9 cellular contexts compared by ENCODE assay signal in the genomic region with DNA sequence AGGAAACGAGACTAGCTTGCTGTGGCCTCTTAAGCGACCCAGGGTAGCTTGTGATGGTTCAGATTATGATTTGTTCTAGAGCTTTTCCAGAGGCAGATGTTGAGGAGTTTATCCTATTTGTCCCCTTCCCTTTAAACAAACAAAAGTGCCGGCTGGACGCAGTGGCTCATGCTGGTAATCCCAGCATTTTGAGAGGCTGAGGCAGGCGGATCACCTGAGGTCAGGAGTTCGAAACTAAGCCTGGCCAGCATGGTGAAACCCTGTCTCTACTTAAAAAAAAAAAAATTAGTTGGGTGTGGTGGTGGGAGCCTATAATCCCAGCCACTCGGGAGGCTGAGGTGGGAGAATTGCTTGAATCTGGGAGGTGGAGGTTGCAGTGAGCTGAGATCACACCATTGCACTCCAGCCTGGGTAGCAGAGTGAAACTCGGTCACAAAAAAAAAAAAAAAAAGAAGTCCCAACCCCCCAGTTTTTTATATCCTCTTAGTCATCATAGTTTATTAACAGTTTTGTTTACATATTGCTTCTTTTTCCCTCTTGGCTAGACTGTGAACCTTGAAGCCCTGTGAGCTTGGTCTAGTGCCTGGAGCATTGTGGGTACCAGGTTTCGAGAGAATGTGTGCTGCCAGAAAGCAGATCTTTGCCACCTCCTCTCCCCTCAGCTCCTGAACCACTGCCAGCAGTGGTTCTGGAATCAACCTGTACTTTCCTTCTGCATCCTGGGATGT. TPM values are rescaled to one million over a fixed set of nuclear protein-coding genes. Genes with fewer than 3 reads are reported as not detected.
DNase-seq lines count a peak whose midpoint lies in the region; ATAC-seq, FAIRE-seq and TF ChIP-seq lines count a peak whose summit lies in the region.
"Had no signal": no experiment of that assay in that cellular context is flagged by ENCODE, and none has a peak within 500 bp of the region (broad histone marks: within the 10 kb centered on the region; RNA-seq: fewer than 3 reads in every experiment).

No MANE protein-coding gene starts in this region.

- H3K18ac ChIP-seq in mesenchymal stem cell (ENCODE audit: low read depth in 1 of 2, low read length in 2 of 2): peak overlapping the region in 1 of 2 experiments; percentile 28

- H4K91ac ChIP-seq in mesenchymal stem cell (ENCODE audit: low read length): no peak overlapping the region

- peak overlapping the region in 1 of 2 experiments; percentile 32 for H3K4ac ChIP-seq in mesenchymal stem cell (ENCODE audit: low read depth in 1 of 2, low read length in 2 of 2)

- CTCF ChIA-PET in AG04450 (lab: Charles Lee): interaction anchor here (0.7 to 10.3 kb wide), 9 partner anchors 10 to 265 kb away, joined by 3 to 88 read pairs (median 6); a partner anchor contains a TSS
- CTCF ChIA-PET in K562 (lab: Yijun Ruan, JAX; ENCODE audit: low intra/inter-chr PET ratio): no interaction called here

- H3K27ac ChIP-seq in AG04450 (ENCODE audit: low read depth, low read length) (peak overlapping the region; percentile 52), KMS-11 (no peak overlapping the region), K562 (ENCODE audit: extremely low read depth, low read depth, low read length) (peak overlapping the region; percentile 21; the same call in 1 of the 3 replicates), mesenchymal stem cell (ENCODE audit: low read length, poor library complexity, severe bottlenecking) (no peak overlapping the region)

- H3K4me1 ChIP-seq in KMS-11 (ENCODE audit: low read depth, poor library complexity, severe bottlenecking) (peaks cover 98% of the 10 kb centered on the region), K562 (replicated peaks in 1 of 2; ENCODE audit: control insufficient read depth in 2 of 2, insufficient read depth in 2 of 2, low read length in 2 of 2) (peaks cover 38 to 61% of the 10 kb centered on the region in 2 experiments), mesenchymal stem cell (ENCODE audit: control insufficient read depth, insufficient read depth, low read depth, low read length) (peaks cover 22% of the 10 kb centered on the region)

- H3K27me3 ChIP-seq in AG04450 (ENCODE audit: control insufficient read depth, insufficient read depth, low read length) (no peaks in the 10 kb centered on the region), KMS-11 (ENCODE audit: insufficient read depth, low read depth) (no peaks in the 10 kb centered on the region; the same call in 1 of the 2 replicates), K562 (ENCODE audit: control insufficient read depth in 2 of 2, insufficient read depth in 2 of 2, low read length in 2 of 2) (no peaks in the 10 kb centered on the region), mesenchymal stem cell (ENCODE audit: control insufficient read depth in 1 of 2, insufficient read depth in 1 of 2, low read length in 2 of 2) (no peaks in the 10 kb centered on the region)

- H3K9me3 ChIP-seq in AG04450 (ENCODE audit: control insufficient read depth, insufficient read depth, low read length) (no peaks in the 10 kb centered on the region), K562 (replicated peaks; ENCODE audit: control insufficient read depth, insufficient read depth, low read depth, low read length) (no peaks in the 10 kb centered on the region), mesenchymal stem cell (ENCODE audit: control insufficient read depth, low read length) (no peaks in the 10 kb centered on the region)

- H3K9me1 ChIP-seq in K562 (ENCODE audit: control insufficient read depth, insufficient read depth, low read length): no peaks in the 10 kb centered on the region

- no peak overlapping the region for H2BK5ac ChIP-seq in mesenchymal stem cell (ENCODE audit: low read depth, low read length, poor library complexity, severe bottlenecking)

- TF ChIP-seq CTCF in AG04450 (IDR thresholded peaks at IDR 0.05; ENCODE audit: low read depth, low read length) (no peak), KMS-11 (conservative IDR thresholded peaks at IDR 0.05; ENCODE audit: low read depth, low read length) (no peak), K562 (IDR thresholded peaks at IDR 0.05 in 2 of 3, conservative IDR thresholded peaks at IDR 0.05 in 1 of 3; ENCODE audit: insufficient read depth in 2 of 3, low read depth in 1 of 3, low read length in 3 of 3) (no peak)

- H3K79me2 ChIP-seq in KMS-11 (ENCODE audit: insufficient read depth, low read depth) (peaks cover 4% of the 10 kb centered on the region; the same call in 1 of the 2 replicates), K562 (ENCODE audit: control insufficient read depth, insufficient read depth, low read length) (peaks cover 94% of the 10 kb centered on the region)

- intact Hi-C loops in K562 (cut with micrococcal nuclease): loop anchor here (5.0 kb wide), 1 partner anchor 102 kb away; a partner anchor contains a TSS

- H4K8ac ChIP-seq in mesenchymal stem cell (ENCODE audit: low read length): no peak overlapping the region

- H3K79me1 ChIP-seq in mesenchymal stem cell (replicated peaks; ENCODE audit: low read length, poor library complexity, severe bottlenecking): peaks cover 4% of the 10 kb centered on the region

- no peak for DNase-seq in AG04450 (ENCODE audit: low read depth, low spot score)
- no peak for DNase-seq in K562 (ENCODE audit: extremely low read depth in 1 of 4, low spot score in 3 of 4)
- DNase-seq in mesenchymal stem cell: peak; percentile 88
- no peak for DNase-seq in NCI-H1694 treated with DMSO at 0.1 percent for 48 hours (lab: John Stamatoyannopoulos, UW)
- DNase-seq in retina: no peak

- no peak overlapping the region for H3K23ac ChIP-seq in mesenchymal stem cell (ENCODE audit: low read length in 2 of 2)

- in situ Hi-C loops in K562 (cut with MboI): no loop called here

- TF ChIP-seq RAD21 in K562 (CRISPR knock-in tag; conservative IDR thresholded peaks at IDR 0.05 in 1 of 2, IDR thresholded peaks at IDR 0.05 in 1 of 2): no peak

- peak overlapping the region; percentile 43 for H3K4me2 ChIP-seq in KMS-11
- H3K4me2 ChIP-seq in K562 (ENCODE audit: insufficient read depth, low read length): peak overlapping the region; percentile 28
- H3K4me2 ChIP-seq in mesenchymal stem cell (ENCODE audit: low read length, poor library complexity, severe bottlenecking): no peak overlapping the region

- ATAC-seq in K562: no peak
- ATAC-seq in GM21526 (IDR thresholded peaks at IDR 0.05; ENCODE audit: low FRiP score, unreplicated experiment): no peak
- ATAC-seq in GM21367 (IDR thresholded peaks at IDR 0.05; ENCODE audit: unreplicated experiment): no peak

- no peak for TF ChIP-seq EP300 in K562 (IDR thresholded peaks at IDR 0.05; ENCODE audit: low read length)

- no peak overlapping the region for H2BK120ac ChIP-seq in mesenchymal stem cell (ENCODE audit: low read depth, low read length)

- H3K9ac ChIP-seq in KMS-11 (no peak overlapping the region), K562 (ENCODE audit: insufficient read depth in 1 of 2, low read depth in 2 of 2, low read length in 2 of 2) (peak overlapping the region in 1 of 2 experiments; percentile 1; a peak in 2 of 4 replicates), mesenchymal stem cell (ENCODE audit: low read length) (peak overlapping the region; percentile 48)

- no TSS peak for BruUV-seq in K562 (replicated peaks; lab: Mats Ljungman, UMichigan)

- H4K20me1 ChIP-seq in KMS-11 (ENCODE audit: insufficient read depth) (no peaks in the 10 kb centered on the region), K562 (replicated peaks; ENCODE audit: control insufficient read depth, insufficient read depth, low read length) (peaks cover 42% of the 10 kb centered on the region)

- H3K4me3 ChIP-seq in AG04450 (ENCODE audit: low read depth, low read length) (no peak overlapping the region), KMS-11 (IDR thresholded peaks at IDR 0.05; ENCODE audit: insufficient read depth, low read depth, low read length) (no peak overlapping the region), K562 (no peak overlapping the region), mesenchymal stem cell (ENCODE audit: insufficient read depth in 1 of 2, low read depth in 1 of 2, low read length in 2 of 2) (peak overlapping the region in 1 of 2 experiments; percentile 16)
- H3K4me3 ChIP-seq: skin epidermis had no signal

- no peak for TF ChIP-seq POLR2A in K562 (conservative IDR thresholded peaks at IDR 0.05)

- H2BK15ac ChIP-seq in mesenchymal stem cell (ENCODE audit: low read depth, poor library complexity, severe bottlenecking): no peak overlapping the region

- no peak overlapping the region for H2AFZ ChIP-seq in KMS-11 (ENCODE audit: low read depth)
- no peak overlapping the region for H2AFZ ChIP-seq in K562 (ENCODE audit: low read depth, low read length)
- no peak overlapping the region for H2AFZ ChIP-seq in mesenchymal stem cell (ENCODE audit: low read depth, low read length)

- no peak overlapping the region for H3K14ac ChIP-seq in mesenchymal stem cell (ENCODE audit: low read length in 2 of 2)

- no peak for FAIRE-seq in K562 (lab: Jason Lieb, UNC)

- peak overlapping the region; percentile 87 for H2AK5ac ChIP-seq in mesenchymal stem cell (ENCODE audit: low read length, severe bottlenecking)

- POLR2A ChIA-PET in AG04450 (lab: Yijun Ruan, JAX) (interaction anchor here (0.7 to 1.0 kb wide), 4 partner anchors 39 to 146 kb away, joined by 3 to 6 read pairs (median 4); no protein-coding TSS in a partner anchor), K562 (lab: Yijun Ruan, JAX) (interaction anchor here (0.5 to 4.2 kb wide), 8 partner anchors 8 to 318 kb away, joined by 3 to 21 read pairs (median 3); a partner anchor contains a TSS)

- H2BK12ac ChIP-seq in mesenchymal stem cell (ENCODE audit: low read length in 2 of 2): peak overlapping the region in 1 of 2 experiments; percentile 10

- H3K36me3 ChIP-seq in KMS-11 (ENCODE audit: insufficient read depth) (no peaks in the 10 kb centered on the region), K562 (ENCODE audit: control insufficient read depth, insufficient read depth, low read length) (peaks cover 2% of the 10 kb centered on the region; the same call in 1 of the 3 replicates), mesenchymal stem cell (ENCODE audit: control insufficient read depth in 1 of 2, insufficient read depth in 2 of 2, low read depth in 1 of 2, low read length in 2 of 2) (no peaks in the 10 kb centered on the region)

- WGBS in K562 (ENCODE audit: insufficient coverage, low coverage, missing lambda C conversion rate): 43% methylated on average over 9 of the region's 9 CpGs
- 42% methylated on average over 7 of the region's 9 CpGs for WGBS in mesenchymal stem cell

RNA-seq across cellular contexts. Expression of a gene that starts 29.8 kb away (rescaled TPM):
- polyA plus RNA-seq in AG04450 (2011; rRNA removed) (64.9 and 76.2 TPM in 2 replicates), K562 (2011; rRNA removed) (66.5 and 72.1 TPM in 2 replicates), K562 (2014; fragmentation: Illumina TruSeq; extraction: Trizol) (73.6 and 78.3 TPM in 2 replicates), K562 (2014; fragmentation: Nextera tagmentation; extraction: Ambion mirVana) (1 to 10 TPM in 1 of 2 experiments, under 1 TPM in 1; 0.63 to 1.3 TPM), K562 (2014; rRNA removed) (53.4 and 57.2 TPM in 2 replicates)
- 67.5 and 79.1 TPM in 2 replicates for polyA minus RNA-seq in AG04450 (2011; rRNA and poly(A)+ RNA removed)
- total RNA-seq in K562 (2011; cell fraction: chromatin; rRNA removed; ENCODE audit: low replicate concordance): 70.6 and 157 TPM in 2 replicates
- total RNA-seq in K562 (2011; cell fraction: nucleolus; rRNA removed): 89.5 and 98.9 TPM in 2 replicates
- 74.0 and 80.4 TPM in 2 replicates for total RNA-seq in K562 (2011; cell fraction: nucleoplasm; rRNA removed)
- total RNA-seq in K562 (2014; rRNA removed) (52.1 and 57.2 TPM in 2 replicates), K562 (2014; rRNA removed; fragmentation: Illumina TruSeq; extraction: Trizol) (36.1 and 36.6 TPM in 2 replicates), K562 (2015; rRNA removed; fragmentation: Illumina TruSeq; extraction: Trizol) (33.3 and 35.6 TPM in 2 replicates), K562 (2021) (81.3 and 94.2 TPM in 2 replicates)
- 68.3 and 74.8 TPM in 2 replicates for polyA plus RNA-seq in K562 (2011; cell fraction: cytosol; rRNA removed)
- polyA plus RNA-seq in K562 (2011; cell fraction: nucleus; rRNA removed): 140 and 167 TPM in 2 replicates
- 53.3 and 64.1 TPM in 2 replicates for polyA plus RNA-seq in K562 (2012)
- 48.3 and 60.9 TPM in 2 replicates for polyA minus RNA-seq in K562 (2011; rRNA and poly(A)+ RNA removed)
- polyA minus RNA-seq in K562 (2011; cell fraction: cytosol; rRNA and poly(A)+ RNA removed): 37.6 and 41.0 TPM in 2 replicates
- 30.2 and 35.1 TPM in 2 replicates for polyA minus RNA-seq in K562 (2011; cell fraction: nucleus; rRNA and poly(A)+ RNA removed)
- 73.7 TPM for polyA plus RNA-seq in mesenchymal stem cell (2013, experiment 1 of 2)
- polyA plus RNA-seq in mesenchymal stem cell (2013, experiment 2 of 2): 75.7 TPM

RNA-seq across cellular contexts. Expression of a gene that starts 56.1 kb away (rescaled TPM):
- polyA plus RNA-seq in AG04450 (2011; rRNA removed): 0.07 TPM in 1 of 2 replicates, not detected in the other
- polyA minus RNA-seq in AG04450 (2011; rRNA and poly(A)+ RNA removed): 0.35 TPM in 1 of 2 replicates, not detected in the other
- total RNA-seq in K562 (2011; cell fraction: chromatin; rRNA removed; ENCODE audit: low replicate concordance): not detected in 2 replicates
- total RNA-seq in K562 (2011; cell fraction: nucleolus; rRNA removed): not detected in 2 replicates
- total RNA-seq in K562 (2011; cell fraction: nucleoplasm; rRNA removed): not detected in 2 replicates
- total RNA-seq in K562 (2014; rRNA removed): not detected in 2 replicates
- total RNA-seq in K562 (2014; rRNA removed; fragmentation: Illumina TruSeq; extraction: Trizol): not detected in 2 replicates
- not detected in 2 replicates for total RNA-seq in K562 (2015; rRNA removed; fragmentation: Illumina TruSeq; extraction: Trizol)
- total RNA-seq in K562 (2021): not detected in 2 replicates
- not detected in 2 replicates for polyA plus RNA-seq in K562 (2011; rRNA removed)
- not detected in 2 replicates for polyA plus RNA-seq in K562 (2011; cell fraction: cytosol; rRNA removed)
- not detected in 2 replicates for polyA plus RNA-seq in K562 (2011; cell fraction: nucleus; rRNA removed)
- polyA plus RNA-seq in K562 (2012): not detected in 2 replicates
- not detected in 2 replicates for polyA plus RNA-seq in K562 (2014; fragmentation: Illumina TruSeq; extraction: Trizol)
- not detected for polyA plus RNA-seq in K562 (2014; fragmentation: Nextera tagmentation; extraction: Ambion mirVana)
- polyA plus RNA-seq in K562 (2014; rRNA removed): not detected in 2 replicates
- not detected in 2 replicates for polyA minus RNA-seq in K562 (2011; rRNA and poly(A)+ RNA removed)
- polyA minus RNA-seq in K562 (2011; cell fraction: cytosol; rRNA and poly(A)+ RNA removed): not detected in 2 replicates
- polyA minus RNA-seq in K562 (2011; cell fraction: nucleus; rRNA and poly(A)+ RNA removed): not detected in 2 replicates
- 0.04 TPM for polyA plus RNA-seq in mesenchymal stem cell (2013, experiment 1 of 2)
- 0.07 TPM for polyA plus RNA-seq in mesenchymal stem cell (2013, experiment 2 of 2)

RNA-seq across cellular contexts. Expression of a gene that starts 57.8 kb away (rescaled TPM):
- not detected in 2 replicates for polyA plus RNA-seq in AG04450 (2011; rRNA removed)
- polyA minus RNA-seq in AG04450 (2011; rRNA and poly(A)+ RNA removed): not detected in 2 replicates
- total RNA-seq in K562 (2011; cell fraction: chromatin; rRNA removed; ENCODE audit: low replicate concordance): not detected in 2 replicates
- total RNA-seq in K562 (2011; cell fraction: nucleolus; rRNA removed): not detected in 2 replicates
- not detected in 2 replicates for total RNA-seq in K562 (2011; cell fraction: nucleoplasm; rRNA removed)
- not detected in 2 replicates for total RNA-seq in K562 (2014; rRNA removed)
- not detected in 2 replicates for total RNA-seq in K562 (2014; rRNA removed; fragmentation: Illumina TruSeq; extraction: Trizol)
- not detected in 2 replicates for total RNA-seq in K562 (2015; rRNA removed; fragmentation: Illumina TruSeq; extraction: Trizol)
- not detected in 2 replicates for total RNA-seq in K562 (2021)
- 0.05 and 0.29 TPM in 2 replicates for polyA plus RNA-seq in K562 (2011; rRNA removed)
- 0.66 TPM in 1 of 2 replicates, not detected in the other for polyA plus RNA-seq in K562 (2011; cell fraction: cytosol; rRNA removed)
- 0.49 TPM in 1 of 2 replicates, not detected in the other for polyA plus RNA-seq in K562 (2011; cell fraction: nucleus; rRNA removed)
- 0.13 and 0.58 TPM in 2 replicates for polyA plus RNA-seq in K562 (2012)
- polyA plus RNA-seq in K562 (2014; fragmentation: Illumina TruSeq; extraction: Trizol): not detected in 2 replicates
- not detected for polyA plus RNA-seq in K562 (2014; fragmentation: Nextera tagmentation; extraction: Ambion mirVana)
- not detected in 2 replicates for polyA plus RNA-seq in K562 (2014; rRNA removed)
- not detected in 2 replicates for polyA minus RNA-seq in K562 (2011; rRNA and poly(A)+ RNA removed)
- polyA minus RNA-seq in K562 (2011; cell fraction: cytosol; rRNA and poly(A)+ RNA removed): not detected in 2 replicates
- 0.89 TPM in 1 of 2 replicates, not detected in the other for polyA minus RNA-seq in K562 (2011; cell fraction: nucleus; rRNA and poly(A)+ RNA removed)
- polyA plus RNA-seq in mesenchymal stem cell (2013, experiment 1 of 2): 0.11 TPM
- polyA plus RNA-seq in mesenchymal stem cell (2013, experiment 2 of 2): not detected

Comparison
In these comparisons a context has a peak if more than half of its experiments do, and no peak if none do; other contexts are left out.
1. H3K27ac ChIP-seq: peak in AG04450 (single experiment) and K562 (single experiment); none in KMS-11 (single experiment) and mesenchymal stem cell (single experiment).